Comparison of ENCODE assay signal across 8 cellular contexts in genomic region chr20:20711413-20711812, GRCh38. TPM values are rescaled to one million over a fixed set of nuclear protein-coding genes. Genes with fewer than 3 reads are reported as not detected.
DNase-seq lines count a peak whose midpoint lies in the region; ATAC-seq and TF ChIP-seq lines count a peak whose summit lies in the region.

No MANE protein-coding gene starts in this region.

- intact Hi-C loops in OCI-LY7 (cut with micrococcal nuclease; ENCODE audit: unreplicated experiment) = loop anchor here (5.0 kb wide), 1 partner anchor 44 kb away; no protein-coding TSS in a partner anchor
- intact Hi-C loops in naive thymus-derived CD4-positive, alpha-beta T cell (cut with micrococcal nuclease) = loop anchor here (2.0 to 10.0 kb wide), 6 partner anchors 34 to 1917 kb away; partner anchors contain the start of gene XRN2 (in 1 of the 2)

- H3K9me3 ChIP-seq in OCI-LY7 (ENCODE audit: low read length) = no peaks in the 10 kb centered on the region
- H3K9me3 ChIP-seq in naive thymus-derived CD4-positive, alpha-beta T cell (ENCODE audit: control insufficient read depth in 2 of 3, low read length in 3 of 3) = no peaks in the 10 kb centered on the region

- peak; percentile 59 for DNase-seq in NK-92 treated with Interleukin-12 subunit alpha and Interleukin-12 subunit beta, amount 100 ng/mL, for 24 hours (lab: John Stamatoyannopoulos, UW)
- no peak for DNase-seq in NK-92 (lab: John Stamatoyannopoulos, UW; ENCODE audit: unreplicated experiment)
- DNase-seq in OCI-LY7 (ENCODE audit: low spot score) = peak; percentile 37
- DNase-seq in chondrocyte (ENCODE audit: low spot score) = no peak
- DNase-seq in naive thymus-derived CD4-positive, alpha-beta T cell = peak in 5 of 9 donors; percentile 4 to 28 (median 22)
- DNase-seq in GM13976 (ENCODE audit: low spot score) = no peak
- no peak for DNase-seq in H4 (ENCODE audit: low spot score)
- no peak for DNase-seq in NCI-H774 (lab: John Stamatoyannopoulos, UW)

- peaks cover 9% of the 10 kb centered on the region; the same call in 1 of the 2 replicates for H3K79me2 ChIP-seq in OCI-LY7 (ENCODE audit: insufficient read depth, low read depth, low read length)

- CTCF ChIA-PET in OCI-LY7 (lab: Charles Lee; ENCODE audit: unreplicated experiment) = no interaction called here
- CTCF ChIA-PET in naive thymus-derived CD4-positive, alpha-beta T cell (lab: Charles Lee) = interaction anchor here (0.7 kb wide), 1 partner anchor 36 kb away, joined by 5 read pairs; no protein-coding TSS in a partner anchor

- peak overlapping the region; percentile 89 for H3K4me3 Mint-ChIP-seq in chondrocyte (ENCODE audit: unreplicated experiment)
- H3K4me3 Mint-ChIP-seq in naive thymus-derived CD4-positive, alpha-beta T cell = peak overlapping the region; percentile 89 to 98 (median 96)

- peak overlapping the region; percentile 98 for H3K4me3 ChIP-seq in OCI-LY7 (ENCODE audit: low read depth, low read length, poor library complexity, severe bottlenecking)
- peak overlapping the region; percentile 97 for H3K4me3 ChIP-seq in naive thymus-derived CD4-positive, alpha-beta T cell (ENCODE audit: low read length)

- no peaks in the 10 kb centered on the region for H3K27me3 Mint-ChIP-seq in chondrocyte (ENCODE audit: low read depth)
- H3K27me3 Mint-ChIP-seq in naive thymus-derived CD4-positive, alpha-beta T cell = no peaks in the 10 kb centered on the region

- in situ Hi-C loops in GM13976 (cut with MboI; ENCODE audit: low sequenced_read_pairs, unreplicated experiment) = no loop called here

- no peaks in the 10 kb centered on the region for H3K36me3 Mint-ChIP-seq in chondrocyte (ENCODE audit: low read depth)
- H3K36me3 Mint-ChIP-seq in naive thymus-derived CD4-positive, alpha-beta T cell = peaks cover 0 to 18% (median 8%) of the 10 kb centered on the region in 5 donors

- H3K27me3 ChIP-seq in naive thymus-derived CD4-positive, alpha-beta T cell (ENCODE audit: control insufficient read depth in 2 of 2, insufficient read depth in 2 of 2, low read length in 2 of 2) = no peaks in the 10 kb centered on the region

- H3K9me3 Mint-ChIP-seq in chondrocyte (ENCODE audit: low read depth) = no peaks in the 10 kb centered on the region
- H3K9me3 Mint-ChIP-seq in naive thymus-derived CD4-positive, alpha-beta T cell = peaks cover 0 to 1% (median 0%) of the 10 kb centered on the region in 11 donors

- no peak overlapping the region for H3K27ac ChIP-seq in OCI-LY7 (ENCODE audit: low read depth, low read length, poor library complexity, severe bottlenecking)
- peak overlapping the region; percentile 91 for H3K27ac ChIP-seq in naive thymus-derived CD4-positive, alpha-beta T cell (ENCODE audit: low read depth, low read length)

- no peaks in the 10 kb centered on the region for H3K9me2 ChIP-seq in OCI-LY7 (ENCODE audit: insufficient read depth, low read length)

- H2AFZ ChIP-seq in OCI-LY7 (ENCODE audit: low read length) = peak overlapping the region; percentile 99; the same call in 1 of the 2 replicates

- POLR2A ChIA-PET in OCI-LY7 (lab: Charles Lee) = interaction anchor here (0.6 kb wide), 1 partner anchor 129 kb away, joined by 3 read pairs; no protein-coding TSS in a partner anchor
- POLR2A ChIA-PET in naive thymus-derived CD4-positive, alpha-beta T cell (lab: Charles Lee) = no interaction called here

- ATAC-seq in naive thymus-derived CD4-positive, alpha-beta T cell = no peak

- H3K27ac Mint-ChIP-seq in chondrocyte (ENCODE audit: unreplicated experiment) = no peak overlapping the region
- H3K27ac Mint-ChIP-seq in naive thymus-derived CD4-positive, alpha-beta T cell = peak overlapping the region; percentile 84 to 97 (median 93)

- H3K4me1 Mint-ChIP-seq in chondrocyte (ENCODE audit: low read depth) = peaks cover 23% of the 10 kb centered on the region
- peaks cover 31 to 51% (median 37%) of the 10 kb centered on the region in 7 donors for H3K4me1 Mint-ChIP-seq in naive thymus-derived CD4-positive, alpha-beta T cell

- TF ChIP-seq CTCF in OCI-LY7 (conservative IDR thresholded peaks at IDR 0.05; ENCODE audit: low read length) (no peak), chondrocyte (IDR thresholded peaks at IDR 0.05) (no peak), GM13976 (IDR thresholded peaks at IDR 0.05; ENCODE audit: borderline replicate concordance, control extremely low read depth, extremely low read depth, insufficient read depth, missing control alignments) (no peak)

- H3K36me3 ChIP-seq in OCI-LY7 (ENCODE audit: insufficient read depth, low read length) = no peaks in the 10 kb centered on the region
- H3K36me3 ChIP-seq in naive thymus-derived CD4-positive, alpha-beta T cell (ENCODE audit: control insufficient read depth in 2 of 3, insufficient read depth in 3 of 3, low read length in 3 of 3) = peaks cover 0 to 4% (median 0%) of the 10 kb centered on the region in 3 experiments

- H4K20me1 ChIP-seq in OCI-LY7 (ENCODE audit: insufficient read depth, low read length) = no peaks in the 10 kb centered on the region

- BruUV-seq in OCI-LY7 (replicated peaks; lab: Mats Ljungman, UMichigan) = no TSS peak

- H3K4me1 ChIP-seq in OCI-LY7 (ENCODE audit: insufficient read depth, low read length, poor library complexity, severe bottlenecking) = peaks cover 19% of the 10 kb centered on the region
- H3K4me1 ChIP-seq in naive thymus-derived CD4-positive, alpha-beta T cell (ENCODE audit: control insufficient read depth in 2 of 2, insufficient read depth in 2 of 2, low read length in 2 of 2) = peaks cover 9% of the 10 kb centered on the region in 2 donors

- peak overlapping the region; percentile 87 for H3K4me2 ChIP-seq in OCI-LY7 (ENCODE audit: low read length)

RNA-seq across cellular contexts. Expression of gene RALGAPA2, which starts 1.0 kb away (rescaled TPM):
- 9.1 TPM in 2 replicates for total RNA-seq in OCI-LY7 (2014; rRNA removed; shearing (Covaris generic))
- total RNA-seq in OCI-LY7 (2022) (17.8 and 20.2 TPM in 2 replicates), chondrocyte (9.5 to 10.8 TPM (median 10.2 TPM) in 3 replicates)
- total RNA-seq in naive thymus-derived CD4-positive, alpha-beta T cell = 10 to 100 TPM; 27.5 to 45.4 (median 35.1) TPM
- polyA plus RNA-seq in naive thymus-derived CD4-positive, alpha-beta T cell = 1 to 10 TPM; 6.7 to 9.1 TPM
- 2.4 and 4.5 TPM in 2 replicates for total RNA-seq in H4 (2014; rRNA removed; shearing (Covaris generic))

Comparison
In these comparisons a context has a peak if more than half of its experiments do, and no peak if none do; other contexts are left out.
1. DNase-seq: peak in NK-92 treated with Interleukin-12 subunit alpha and Interleukin-12 subunit beta, amount 100 ng/mL, for 24 hours (single experiment), OCI-LY7 (single experiment) and naive thymus-derived CD4-positive, alpha-beta T cell (5 of 9); none in NK-92 (single experiment), chondrocyte (single experiment), GM13976 (single experiment), H4 (single experiment) and NCI-H774 (single experiment).